ENCODE assay signal across 15 cellular contexts in genomic region chr20:25050501-25051350, GRCh38. TPM values are rescaled to one million over a fixed set of nuclear protein-coding genes. Genes with fewer than 3 reads are reported as not detected.
A peak's percentile ranks its signal among the peaks of the same experiment; 100 is the strongest.
DNase-seq lines count a peak whose midpoint lies in the region; ATAC-seq and TF ChIP-seq lines count a peak whose summit lies in the region.
"Had no signal": no experiment of that assay in that cellular context is flagged by ENCODE, and none has a peak within 500 bp of the region (broad histone marks: within the 10 kb centered on the region; RNA-seq: fewer than 3 reads in every experiment).

No MANE protein-coding gene starts in this region.

- H3K4ac ChIP-seq in neuronal stem cell (ENCODE audit: low read length), result no peak overlapping the region

- H3K27ac ChIP-seq in heart right ventricle (peak overlapping the region; percentile 2 to 99 (median 94)), esophagus muscularis mucosa (replicated peaks in 1 of 4) (peak overlapping the region; percentile 96 to 98 (median 97)), neuronal stem cell (replicated peaks; ENCODE audit: low read length) (no peak overlapping the region), transverse colon (peak overlapping the region in 3 of 4 donors; percentile 22 to 70 (median 38)), brain microvascular endothelial cell (no peak overlapping the region)

- TF ChIP-seq POLR2A in esophagus muscularis mucosa (IDR thresholded peaks at IDR 0.05; ENCODE audit: low read depth) (no peak), transverse colon (IDR thresholded peaks at IDR 0.05) (no peak)

- H4K91ac ChIP-seq in neuronal stem cell (ENCODE audit: low read depth, low read length, poor library complexity), result no peak overlapping the region

- no peak overlapping the region for H4K8ac ChIP-seq in neuronal stem cell (ENCODE audit: low read depth, low read length)

- DNase-seq in heart right ventricle (no peak), Right ventricle myocardium superior (no peak), esophagus muscularis mucosa (ENCODE audit: extremely low spot score) (no peak), neuronal stem cell (ENCODE audit: low spot score) (no peak), transverse colon (peak; percentile 6), dedifferentiated amniotic fluid mesenchymal stem cell (ENCODE audit: extremely low spot score) (no peak), brain microvascular endothelial cell (no peak), 8988T (no peak)
- DNase-seq: DMS79 treated with DMSO at 0.1 percent for 48 hours, kidney glomerular epithelial cell, NCI-H1417, SW 1271 had no signal

- H2BK5ac ChIP-seq in neuronal stem cell (ENCODE audit: low read length), result no peak overlapping the region

- H3K27me3 ChIP-seq in heart right ventricle, result no peaks in the 10 kb centered on the region
- no peaks in the 10 kb centered on the region for H3K27me3 ChIP-seq in esophagus muscularis mucosa
- peaks cover 0 to 65% (median 7%) of the 10 kb centered on the region in 3 experiments for H3K27me3 ChIP-seq in neuronal stem cell (ENCODE audit: control insufficient read depth in 3 of 3, insufficient read depth in 3 of 3, low read depth in 1 of 3, low read length in 3 of 3)
- H3K27me3 ChIP-seq in transverse colon, result no peaks in the 10 kb centered on the region
- H3K27me3 ChIP-seq in brain microvascular endothelial cell (replicated peaks), result no peaks in the 10 kb centered on the region
- H3K27me3 ChIP-seq: uterus had no signal

- peak overlapping the region; percentile 31 for H3K23ac ChIP-seq in neuronal stem cell (ENCODE audit: low read depth, low read length, poor library complexity)

- peak overlapping the region; percentile 60 for H3K18ac ChIP-seq in neuronal stem cell (ENCODE audit: low read length)

- WGBS in heart right ventricle, 2 donors, result 79 to 86% methylated on average over 17 of the region's 17 CpGs
- 98% methylated on average over 10 of the region's 17 CpGs for WGBS in esophagus muscularis mucosa
- no CpG with 5 or more reads among the region's 17 CpGs for WGBS in neuronal stem cell (ENCODE audit: extremely low coverage in 2 of 2, insufficient read length in 2 of 2, insufficient replicate concordance in 1 of 2), 2 donors
- 96% methylated on average over 17 of the region's 17 CpGs; no CpG with 5 or more reads in 1 of the 2 donors for WGBS in transverse colon (ENCODE audit: low coverage in 1 of 2), 2 donors

- no peak overlapping the region for H3K4me2 ChIP-seq in neuronal stem cell (ENCODE audit: insufficient read depth, low read length, poor library complexity, severe bottlenecking)

- peak overlapping the region; percentile 14 for H2BK12ac ChIP-seq in neuronal stem cell (ENCODE audit: low read length)

- peak overlapping the region; percentile 73 for H3K14ac ChIP-seq in neuronal stem cell (ENCODE audit: low read length)

- in situ Hi-C loops in transverse colon (cut with MboI; ENCODE audit: low pct_ligation_motif_present in 1 of 4, low pct_unique_long_range_greater_than_20kb in 1 of 4, low sequenced_read_pairs in 3 of 4), result loop anchor here in 1 of 4 donors (25.0 kb wide), 1 partner anchor 337 kb away; the partner anchor contains the start of gene ABHD12
- in situ Hi-C loops in brain microvascular endothelial cell (cut with HindIII; ENCODE audit: low pct_ligation_motif_present, low sequenced_read_pairs), result no loop called here

- H3K9ac ChIP-seq in neuronal stem cell (ENCODE audit: low read depth, low read length, poor library complexity), result no peak overlapping the region

- H3K4me1 ChIP-seq in heart right ventricle, result peaks cover 47 to 100% (median 92%) of the 10 kb centered on the region in 9 donors
- H3K4me1 ChIP-seq in esophagus muscularis mucosa, result peaks cover 92 to 98% (median 97%) of the 10 kb centered on the region in 4 donors
- peaks cover 0 to 2% of the 10 kb centered on the region in 2 donors for H3K4me1 ChIP-seq in neuronal stem cell (ENCODE audit: control insufficient read depth in 2 of 2, insufficient read depth in 1 of 2, low read depth in 1 of 2, low read length in 2 of 2)
- H3K4me1 ChIP-seq in transverse colon, result peaks cover 34 to 67% (median 46%) of the 10 kb centered on the region in 4 donors

- no peak overlapping the region for H2BK15ac ChIP-seq in neuronal stem cell (ENCODE audit: low read length)

- H3K36me3 ChIP-seq in heart right ventricle (peaks cover 0 to 31% (median 7%) of the 10 kb centered on the region in 9 donors), esophagus muscularis mucosa (peaks cover 16 to 25% (median 21%) of the 10 kb centered on the region in 4 donors), neuronal stem cell (replicated peaks in 1 of 2; ENCODE audit: control insufficient read depth in 2 of 2, insufficient read depth in 2 of 2, low read length in 2 of 2) (no peaks in the 10 kb centered on the region), transverse colon (peaks cover 0 to 6% (median 0%) of the 10 kb centered on the region in 4 donors), brain microvascular endothelial cell (replicated peaks) (no peaks in the 10 kb centered on the region)
- H3K36me3 ChIP-seq: uterus had no signal

- H3K9me3 ChIP-seq in heart right ventricle (no peaks in the 10 kb centered on the region), esophagus muscularis mucosa (no peaks in the 10 kb centered on the region), neuronal stem cell (replicated peaks in 1 of 2; ENCODE audit: control insufficient read depth in 2 of 2, insufficient read depth in 1 of 2, low read depth in 1 of 2, low read length in 2 of 2) (no peaks in the 10 kb centered on the region), transverse colon (no peaks in the 10 kb centered on the region)
- H3K9me3 ChIP-seq: uterus had no signal

- H3K4me3 ChIP-seq in heart right ventricle (no peak overlapping the region), esophagus muscularis mucosa (no peak overlapping the region), neuronal stem cell (ENCODE audit: low read length in 2 of 2) (no peak overlapping the region), transverse colon (no peak overlapping the region), brain microvascular endothelial cell (ENCODE audit: low read depth, low read length) (no peak overlapping the region)
- H3K4me3 ChIP-seq: uterus had no signal

- H2AK5ac ChIP-seq in neuronal stem cell (ENCODE audit: low read depth, low read length), result peak overlapping the region; percentile 50

- TF ChIP-seq EP300 in esophagus muscularis mucosa (IDR thresholded peaks at IDR 0.05), result no peak
- TF ChIP-seq EP300 in transverse colon (IDR thresholded peaks at IDR 0.05; ENCODE audit: low read depth), result no peak

- H2BK120ac ChIP-seq in neuronal stem cell (ENCODE audit: low read depth, low read length), result no peak overlapping the region

- no peak overlapping the region for H2AFZ ChIP-seq in neuronal stem cell (ENCODE audit: low read length)

- TF ChIP-seq CTCF in heart right ventricle (IDR thresholded peaks at IDR 0.05) (no peak), esophagus muscularis mucosa (IDR thresholded peaks at IDR 0.05) (no peak), transverse colon (IDR thresholded peaks at IDR 0.05) (no peak), brain microvascular endothelial cell (IDR thresholded peaks at IDR 0.05; ENCODE audit: low read depth, low read length, missing control alignments) (no peak)

- H3K79me1 ChIP-seq in neuronal stem cell (ENCODE audit: low read depth, low read length), result no peaks in the 10 kb centered on the region

- no peak for ATAC-seq in heart right ventricle
- no peak for ATAC-seq in Right ventricle myocardium superior (ENCODE audit: poor library complexity)

- intact Hi-C loops in heart right ventricle (cut with DNase I), result loop anchor here in 3 of 10 donors (10.0 kb wide), 3 partner anchors 144 to 1696 kb away; partner anchors contain the start of genes ABHD12 (in 1 of the 3), ENTPD6 (in 1 of the 3) and NXT1 (in 1 of the 3)
- intact Hi-C loops in Right ventricle myocardium superior (cut with DNase I), result loop anchor here (10.0 kb wide), 1 partner anchor 204 kb away; no protein-coding TSS in a partner anchor
- intact Hi-C loops in esophagus muscularis mucosa (cut with DNase I), result loop anchor here (10.0 kb wide), 1 partner anchor 1426 kb away; no protein-coding TSS in a partner anchor
- intact Hi-C loops in transverse colon (cut with DNase I; ENCODE audit: low total_unique reads), result loop anchor here (10.0 kb wide), 1 partner anchor 214 kb away; no protein-coding TSS in a partner anchor

RNA-seq across cellular contexts. Expression of gene ACSS1, which starts 7.2 kb away (rescaled TPM):
- total RNA-seq in heart right ventricle (100 to 1,000 TPM in 3 of 10 donors, 10 to 100 TPM in 7; 72.5 to 114 (median 87.4) TPM), Right ventricle myocardium superior (143 TPM), esophagus muscularis mucosa (100 to 1,000 TPM in 1 of 4 donors, 10 to 100 TPM in 3; 36.6 to 154 (median 65.3) TPM), transverse colon (10 to 100 TPM; 30.3 to 64.7 (median 51.6) TPM)
- 10 to 100 TPM; 29.7 to 62.2 TPM for polyA plus RNA-seq in heart right ventricle
- 0.24 TPM for polyA plus RNA-seq in neuronal stem cell (2013, experiment 1 of 2)
- polyA plus RNA-seq in neuronal stem cell (2013, experiment 2 of 2), result 0.26 TPM
- polyA plus RNA-seq: neural cell had no signal

RNA-seq across cellular contexts. Expression of gene VSX1, which starts 31.2 kb away (rescaled TPM):
- total RNA-seq in heart right ventricle, result under 1 TPM in 8 of 10 donors, not detected in 2; 0.20 to 0.79 (median 0.42) TPM
- polyA plus RNA-seq in heart right ventricle, result under 1 TPM; 0.16 to 0.37 TPM
- total RNA-seq in Right ventricle myocardium superior, result 0.30 TPM
- total RNA-seq in esophagus muscularis mucosa, result under 1 TPM in 1 of 4 donors, not detected in 3; 0.83 TPM
- 0.73 TPM for polyA plus RNA-seq in neuronal stem cell (2013, experiment 1 of 2)
- polyA plus RNA-seq in neuronal stem cell (2013, experiment 2 of 2), result 0.78 TPM
- under 1 TPM in 1 of 4 donors, not detected in 3; 0.16 TPM for total RNA-seq in transverse colon
- total RNA-seq: frontal cortex had no signal
- polyA plus RNA-seq: neural cell had no signal

RNA-seq across cellular contexts. Expression of gene APMAP, which starts 58.2 kb away (rescaled TPM):
- total RNA-seq in heart right ventricle, result 10 to 100 TPM; 22.5 to 44.6 (median 33.1) TPM
- polyA plus RNA-seq in heart right ventricle, result 10 to 100 TPM; 15.3 to 48.5 TPM
- total RNA-seq in Right ventricle myocardium superior, result 23.2 TPM
- total RNA-seq in esophagus muscularis mucosa, result 10 to 100 TPM; 21.6 to 35.6 (median 32.5) TPM
- polyA plus RNA-seq in neuronal stem cell (2013, experiment 1 of 2), result 56.3 TPM
- 57.5 TPM for polyA plus RNA-seq in neuronal stem cell (2013, experiment 2 of 2)
- 10 to 100 TPM; 14.9 to 88.6 (median 50.2) TPM for total RNA-seq in transverse colon

Comparison
In these comparisons a context has a peak if more than half of its experiments do, and no peak if none do; other contexts are left out.
1. H3K27ac ChIP-seq: peak in heart right ventricle (10 of 10), esophagus muscularis mucosa (4 of 4) and transverse colon (3 of 4); none in neuronal stem cell (single experiment) and brain microvascular endothelial cell (single experiment).